11 cellular contexts compared by ENCODE assay signal in the genomic region with DNA sequence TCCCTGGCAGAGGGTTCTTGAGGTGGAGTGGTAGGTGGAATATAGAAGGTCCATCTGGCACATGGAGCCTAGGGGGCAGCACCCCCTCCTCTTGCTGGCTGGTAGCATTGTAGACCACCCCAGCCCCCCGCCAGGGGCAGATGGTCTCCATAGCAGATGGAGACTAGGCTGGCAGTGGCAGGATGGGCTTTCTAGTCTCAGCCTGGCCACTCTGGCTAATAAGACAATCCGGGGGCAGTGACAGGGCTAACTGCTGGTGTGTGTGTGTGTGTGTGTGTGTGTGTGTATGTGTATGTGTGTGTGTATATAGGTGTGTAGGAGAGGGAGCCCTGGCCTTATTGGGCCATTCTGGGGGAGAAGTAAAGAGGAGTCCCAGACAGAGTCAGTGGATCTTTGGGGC. TPM values are rescaled to one million over a fixed set of nuclear protein-coding genes. Genes with fewer than 3 reads are reported as not detected.
A peak's percentile ranks its signal among the peaks of the same experiment; 100 is the strongest.
DNase-seq lines count a peak whose midpoint lies in the region; ATAC-seq, FAIRE-seq and TF ChIP-seq lines count a peak whose summit lies in the region.
"Had no signal": no experiment of that assay in that cellular context is flagged by ENCODE, and none has a peak within 500 bp of the region (broad histone marks: within the 10 kb centered on the region; RNA-seq: fewer than 3 reads in every experiment).

No MANE protein-coding gene starts in this region.

- no peak overlapping the region for H3K9ac ChIP-seq in PC-3 (ENCODE audit: low read length)

- no peaks in the 10 kb centered on the region for H3K9me2 ChIP-seq in PC-3 (replicated peaks; ENCODE audit: low read length)

- ATAC-seq in stimulated activated naive CD8-positive, alpha-beta T cell treated with anti-CD3 and anti-CD28 coated beads, Interleukin-15, Interleukin-2, amounts not matched to agents 100 U/mL and 50 U/mL, for 24 hours = no peak
- no peak for ATAC-seq in PC-3
- ATAC-seq in HG02870 (IDR thresholded peaks at IDR 0.05; ENCODE audit: unreplicated experiment) = no peak
- no peak for ATAC-seq in HG02938 (IDR thresholded peaks at IDR 0.05; ENCODE audit: unreplicated experiment)

- H3F3A ChIP-seq in PC-3 (ENCODE audit: low read length, unreplicated experiment) = no peaks in the 10 kb centered on the region

- FAIRE-seq in urothelium cell line (lab: Jason Lieb, UNC) = peak; percentile 69
- FAIRE-seq: D721Med had no signal

- H3K4me1 ChIP-seq in PC-3 (ENCODE audit: insufficient read depth, low read length) (peaks cover 33% of the 10 kb centered on the region), esophagus (ENCODE audit: control insufficient read depth in 2 of 2, insufficient read depth in 2 of 2, low read length in 1 of 2) (peaks cover 14 to 35% of the 10 kb centered on the region in 2 donors)
- H3K4me1 ChIP-seq: right lobe of liver had no signal

- H3K4me3 ChIP-seq in PC-3 (ENCODE audit: low read length) (no peak overlapping the region), esophagus (ENCODE audit: low read depth in 1 of 2, low read length in 2 of 2) (no peak overlapping the region)
- H3K4me3 ChIP-seq: right lobe of liver had no signal

- H3K9me3 ChIP-seq in PC-3 (ENCODE audit: low read length) = no peaks in the 10 kb centered on the region
- no peaks in the 10 kb centered on the region for H3K9me3 ChIP-seq in esophagus (ENCODE audit: control insufficient read depth in 2 of 2, insufficient read depth in 1 of 2, low read depth in 1 of 2, low read length in 1 of 2)
- H3K9me3 ChIP-seq: right lobe of liver had no signal

- H3K4me1 Mint-ChIP-seq in stimulated activated naive CD8-positive, alpha-beta T cell treated with anti-CD3 and anti-CD28 coated beads, Interleukin-15, Interleukin-2, amounts not matched to agents 100 ng/mL and 50 ng/mL, for 24 hours (ENCODE audit: low read depth) = peaks cover 66% of the 10 kb centered on the region

- intact Hi-C loops in PC-3 (cut with micrococcal nuclease) = no loop called here

- H3K27ac Mint-ChIP-seq in stimulated activated naive CD8-positive, alpha-beta T cell treated with anti-CD3 and anti-CD28 coated beads, Interleukin-15, Interleukin-2, amounts not matched to agents 100 ng/mL and 50 ng/mL, for 24 hours = peak overlapping the region; percentile 91

- peaks cover 28% of the 10 kb centered on the region for H3K36me3 Mint-ChIP-seq in stimulated activated naive CD8-positive, alpha-beta T cell treated with anti-CD3 and anti-CD28 coated beads, Interleukin-15, Interleukin-2, amounts not matched to agents 100 ng/mL and 50 ng/mL, for 24 hours (ENCODE audit: low read depth)

- H3K79me2 ChIP-seq in PC-3 (ENCODE audit: low read length) = no peaks in the 10 kb centered on the region

- H3K27ac ChIP-seq in PC-3 (ENCODE audit: low read length) (no peak overlapping the region), esophagus (ENCODE audit: low read depth in 2 of 2, low read length in 1 of 2) (peak overlapping the region; percentile 90 to 91)
- H3K27ac ChIP-seq: right lobe of liver, VCaP had no signal

- DNase-seq in stimulated activated naive CD8-positive, alpha-beta T cell treated with anti-CD3 and anti-CD28 coated beads, Interleukin-15, Interleukin-2, amounts not matched to agents 100 U/mL and 50 U/mL, for 24 hours = no peak
- DNase-seq in PC-3 (no peak), urothelium cell line (ENCODE audit: low spot score) (no peak), islet precursor cell (no peak)
- DNase-seq: right lobe of liver had no signal

- no peaks in the 10 kb centered on the region for H4K20me1 ChIP-seq in PC-3 (ENCODE audit: low read length)

- H3K36me3 ChIP-seq in PC-3 (ENCODE audit: low read depth, low read length) = peaks cover 16% of the 10 kb centered on the region
- peaks cover 3 to 4% of the 10 kb centered on the region in 2 donors for H3K36me3 ChIP-seq in esophagus (ENCODE audit: control insufficient read depth in 2 of 2, insufficient read depth in 2 of 2, low read length in 1 of 2)

- 54 to 70% methylated on average over 2 of the region's 2 CpGs for WGBS in esophagus, 2 donors

- no peak overlapping the region for H2AFZ ChIP-seq in PC-3 (ENCODE audit: low read length)

- CTCF ChIA-PET in PC-3 (lab: Charles Lee) = no interaction called here

- POLR2A ChIA-PET in PC-3 (lab: Charles Lee; ENCODE audit: unreplicated experiment) = no interaction called here

- TF ChIP-seq CTCF in PC-3 (conservative IDR thresholded peaks at IDR 0.05; ENCODE audit: low read depth, low read length) = peak; percentile 29; the same call in 1 of the 2 replicates

- no peaks in the 10 kb centered on the region for H3K27me3 ChIP-seq in PC-3 (ENCODE audit: low read length)
- no peaks in the 10 kb centered on the region for H3K27me3 ChIP-seq in esophagus (ENCODE audit: control insufficient read depth in 1 of 2, insufficient read depth in 2 of 2, low read length in 2 of 2)
- H3K27me3 ChIP-seq: right lobe of liver had no signal

- H3K9me3 Mint-ChIP-seq in stimulated activated naive CD8-positive, alpha-beta T cell treated with anti-CD3 and anti-CD28 coated beads, Interleukin-15, Interleukin-2, amounts not matched to agents 100 ng/mL and 50 ng/mL, for 24 hours = no peaks in the 10 kb centered on the region

- no peak overlapping the region for H3K4me2 ChIP-seq in PC-3 (ENCODE audit: low read length)

- H3K4me3 Mint-ChIP-seq in stimulated activated naive CD8-positive, alpha-beta T cell treated with anti-CD3 and anti-CD28 coated beads, Interleukin-15, Interleukin-2, amounts not matched to agents 100 ng/mL and 50 ng/mL, for 24 hours = peak overlapping the region; percentile 32

- H3K27me3 Mint-ChIP-seq in stimulated activated naive CD8-positive, alpha-beta T cell treated with anti-CD3 and anti-CD28 coated beads, Interleukin-15, Interleukin-2, amounts not matched to agents 100 ng/mL and 50 ng/mL, for 24 hours = no peaks in the 10 kb centered on the region

- no TSS peak for BruUV-seq in PC-3 (replicated peaks; lab: Mats Ljungman, UMichigan)

RNA-seq across cellular contexts. Expression of gene UTP11, which starts 16.1 kb away (rescaled TPM):
- 33.8 and 48.1 TPM in 2 replicates for total RNA-seq in PC-3 (2014; rRNA removed)
- polyA plus RNA-seq in esophagus = 10 to 100 TPM; 16.3 to 32.0 TPM

RNA-seq across cellular contexts. Expression of gene POU3F1, which starts 17.9 kb away (rescaled TPM):
- total RNA-seq in PC-3 (2014; rRNA removed) = not detected in 2 replicates
- polyA plus RNA-seq in esophagus = 1 to 10 TPM in 1 of 2 donors, under 1 TPM in 1; 0.22 to 1.4 TPM

RNA-seq across cellular contexts. Expression of gene FHL3, which starts 23.4 kb away (rescaled TPM):
- total RNA-seq in PC-3 (2014; rRNA removed) = 3.6 and 6.3 TPM in 2 replicates
- 10 to 100 TPM in 1 of 2 donors, 1 to 10 TPM in 1; 8.3 to 13.7 TPM for polyA plus RNA-seq in esophagus

RNA-seq across cellular contexts. Expression of gene SF3A3, which starts 38.8 kb away (rescaled TPM):
- total RNA-seq in PC-3 (2014; rRNA removed) = 103 and 142 TPM in 2 replicates
- 10 to 100 TPM; 10.6 to 21.4 TPM for polyA plus RNA-seq in esophagus
